10 cellular contexts compared by ENCODE assay signal in genomic region chr6:5671604-5672559, GRCh38.
DNase-seq lines count a peak whose midpoint lies in the region; ATAC-seq and TF ChIP-seq lines count a peak whose summit lies in the region.
"Had no signal": no experiment of that assay in that cellular context is flagged by ENCODE, and none has a peak within 500 bp of the region (broad histone marks: within the 10 kb centered on the region; RNA-seq: fewer than 3 reads in every experiment).

No MANE protein-coding gene starts in this region.

- no peaks in the 10 kb centered on the region for H4K20me1 ChIP-seq in PC-3 (ENCODE audit: low read length)

- TF ChIP-seq CTCF in PC-3 (conservative IDR thresholded peaks at IDR 0.05; ENCODE audit: low read depth, low read length) (no peak), fibroblast of the aortic adventitia (IDR thresholded peaks at IDR 0.05; ENCODE audit: insufficient read depth, low read length) (no peak)

- peaks cover 9% of the 10 kb centered on the region in 2 donors for H3K36me3 Mint-ChIP-seq in stimulated activated naive B cell treated with anti-CD40 and anti-IgM and Interleukin-4, amounts not matched to agents 10 μg/mL and 1 μg/mL and 100 μg/mL, for 72 hours

- H3K79me2 ChIP-seq in PC-3 (ENCODE audit: low read length), result no peaks in the 10 kb centered on the region

- H3K4me2 ChIP-seq in PC-3 (ENCODE audit: low read length), result peak overlapping the region; percentile 2

- no TSS peak for BruUV-seq in PC-3 (replicated peaks; lab: Mats Ljungman, UMichigan)

- H3K4me1 ChIP-seq in PC-3 (ENCODE audit: insufficient read depth, low read length), result peaks cover 31% of the 10 kb centered on the region

- H3K9me3 ChIP-seq in PC-3 (ENCODE audit: low read length), result no peaks in the 10 kb centered on the region

- H3K9me3 Mint-ChIP-seq in stimulated activated naive B cell treated with anti-CD40 and anti-IgM and Interleukin-4, amounts not matched to agents 10 μg/mL and 1 μg/mL and 100 μg/mL, for 72 hours, result peaks cover 0 to 3% of the 10 kb centered on the region in 2 donors

- no peak overlapping the region for H3K4me3 ChIP-seq in PC-3 (ENCODE audit: low read length)
- peak overlapping the region; percentile 26 for H3K4me3 ChIP-seq in fibroblast of the aortic adventitia (ENCODE audit: low read depth, low read length)

- CTCF ChIA-PET in PC-3 (lab: Charles Lee), result interaction anchor here (1.1 kb wide), 1 partner anchor 201 kb away, joined by 5 read pairs; no protein-coding TSS in a partner anchor

- H3K9ac ChIP-seq in PC-3 (ENCODE audit: low read length), result peak overlapping the region; percentile 7; the same call in 1 of the 2 replicates

- peaks cover 17 to 35% of the 10 kb centered on the region in 2 donors for H3K4me1 Mint-ChIP-seq in stimulated activated naive B cell treated with anti-CD40 and anti-IgM and Interleukin-4, amounts not matched to agents 10 μg/mL and 1 μg/mL and 100 μg/mL, for 72 hours

- peak overlapping the region; percentile 85 for H3K27ac Mint-ChIP-seq in stimulated activated naive B cell treated with anti-CD40 and anti-IgM and Interleukin-4, amounts not matched to agents 10 μg/mL and 1 μg/mL and 100 μg/mL, for 72 hours

- 0 out of 2 replicates have a peak overlapping the region, but pooled peaks have one; percentile 6 for H2AFZ ChIP-seq in PC-3 (ENCODE audit: low read length)

- intact Hi-C loops in PC-3 (cut with micrococcal nuclease), result loop anchor here (10.0 kb wide), 2 partner anchors 137 to 177 kb away; no protein-coding TSS in a partner anchor

- H3K27me3 ChIP-seq in PC-3 (ENCODE audit: low read length), result no peaks in the 10 kb centered on the region

- DNase-seq in NCI-H748 (lab: John Stamatoyannopoulos, UW; ENCODE audit: unreplicated experiment), result peak; percentile 26
- DNase-seq in NCI-H748 treated with DMSO at 0.1 percent for 48 hours (lab: John Stamatoyannopoulos, UW), result no peak
- no peak for DNase-seq in PC-3
- no peak for DNase-seq in fibroblast of the aortic adventitia (ENCODE audit: low read depth)
- DNase-seq in stimulated activated naive B cell treated with anti-CD40 and anti-IgM and Interleukin-4, amounts not matched to agents 10 μg/mL and 1 μg/mL and 100 μg/mL, for 72 hours, result no peak
- no peak for DNase-seq in globus pallidus (ENCODE audit: low spot score)
- DNase-seq: activated gamma-delta T cell treated with Interleukin-2 at 50 U/mL for 16 hours had no signal

- no peaks in the 10 kb centered on the region for H3K27me3 Mint-ChIP-seq in stimulated activated naive B cell treated with anti-CD40 and anti-IgM and Interleukin-4, amounts not matched to agents 10 μg/mL and 1 μg/mL and 100 μg/mL, for 72 hours

- H3F3A ChIP-seq in PC-3 (ENCODE audit: low read length, unreplicated experiment), result no peaks in the 10 kb centered on the region

- POLR2A ChIA-PET in PC-3 (lab: Charles Lee; ENCODE audit: unreplicated experiment), result no interaction called here

- ATAC-seq in PC-3 (no peak), GM21825 (IDR thresholded peaks at IDR 0.05; ENCODE audit: unreplicated experiment) (no peak), HG03520 (IDR thresholded peaks at IDR 0.05; ENCODE audit: unreplicated experiment) (no peak)
- no peak for ATAC-seq in stimulated activated naive B cell treated with anti-CD40 and anti-IgM and Interleukin-4, amounts not matched to agents 10 μg/mL and 1 μg/mL and 100 μg/mL, for 72 hours (replicated peaks)
- ATAC-seq: Panc1 had no signal

- H3K27ac ChIP-seq in PC-3 (ENCODE audit: low read length), result peak overlapping the region; percentile 47

- H3K4me3 Mint-ChIP-seq in stimulated activated naive B cell treated with anti-CD40 and anti-IgM and Interleukin-4, amounts not matched to agents 10 μg/mL and 1 μg/mL and 100 μg/mL, for 72 hours, result peak overlapping the region in 1 of 2 donors; percentile 39

- no peaks in the 10 kb centered on the region for H3K9me2 ChIP-seq in PC-3 (replicated peaks; ENCODE audit: low read length)

- no peaks in the 10 kb centered on the region for H3K36me3 ChIP-seq in PC-3 (ENCODE audit: low read depth, low read length)
